Comparison of ENCODE assay signal across 16 cellular contexts in the genomic region with DNA sequence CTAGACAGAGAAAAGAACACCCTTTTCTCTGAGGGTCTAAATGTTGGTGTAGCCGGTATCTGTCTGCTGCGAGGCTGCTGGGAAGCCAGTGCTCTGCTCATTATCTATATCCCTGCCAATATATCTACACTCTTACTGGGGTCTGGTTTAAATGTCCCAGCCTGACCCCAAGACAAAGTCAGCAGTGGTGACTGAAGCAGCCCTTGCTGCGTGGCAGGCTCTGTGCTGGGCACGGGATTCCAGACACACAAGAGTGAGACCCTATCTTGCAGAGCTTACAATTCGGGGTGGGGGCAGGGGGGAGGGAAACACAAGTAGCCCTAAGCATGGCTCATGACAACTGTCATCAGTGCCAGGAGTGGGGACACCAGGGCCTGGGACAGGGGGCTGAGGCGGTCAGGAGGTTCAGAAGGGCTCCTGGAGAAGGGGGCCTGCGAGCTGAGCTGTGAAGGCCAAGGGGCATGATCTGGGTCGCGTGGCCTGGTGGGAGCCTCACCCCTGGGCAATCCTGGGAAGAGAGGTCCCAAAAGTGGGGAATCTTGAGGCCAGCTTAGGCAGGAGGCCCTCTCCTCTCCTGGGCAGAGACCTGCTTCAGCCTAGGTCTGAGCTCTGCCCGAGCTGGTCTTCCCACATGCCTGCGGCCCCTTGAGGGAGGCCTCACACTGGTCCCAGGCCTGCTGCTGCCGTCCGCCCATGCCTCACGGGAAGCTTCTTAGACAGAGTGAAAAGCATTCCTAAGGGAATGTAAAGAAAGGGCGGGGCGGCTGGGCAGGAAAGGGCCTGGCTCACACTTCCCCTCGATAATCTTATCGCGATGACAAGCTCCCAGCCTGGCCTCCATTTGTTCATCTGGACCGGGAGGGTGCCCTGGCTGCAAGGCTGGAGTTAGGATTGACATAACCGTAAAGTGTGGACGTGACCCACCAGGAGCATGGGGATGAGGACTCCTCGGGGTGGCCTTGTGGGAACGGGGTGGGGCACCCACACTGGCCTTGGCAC. TPM values are rescaled to one million over a fixed set of nuclear protein-coding genes. Genes with fewer than 3 reads are reported as not detected.
DNase-seq lines count a peak whose midpoint lies in the region; ATAC-seq, FAIRE-seq and TF ChIP-seq lines count a peak whose summit lies in the region.
"Had no signal": no experiment of that assay in that cellular context is flagged by ENCODE, and none has a peak within 500 bp of the region (broad histone marks: within the 10 kb centered on the region; RNA-seq: fewer than 3 reads in every experiment).

No MANE protein-coding gene starts in this region.

- peak overlapping the region; percentile 78 for H3K27ac Mint-ChIP-seq in astrocyte (ENCODE audit: unreplicated experiment)
- H3K27ac Mint-ChIP-seq: activated naive CD8-positive, alpha-beta T cell had no signal

- peaks cover 25% of the 10 kb centered on the region for H3K4me1 Mint-ChIP-seq in astrocyte (ENCODE audit: low read depth, unreplicated experiment)

- H3K27me3 ChIP-seq in HUES64 (ENCODE audit: insufficient read depth, low read length) (no peaks in the 10 kb centered on the region), astrocyte (ENCODE audit: insufficient read depth, low read length) (no peaks in the 10 kb centered on the region)
- H3K27me3 ChIP-seq: testis had no signal

- no peak for FAIRE-seq in astrocyte (lab: Jason Lieb, UNC)

- no peak overlapping the region for H3K4me3 ChIP-seq in HUES64 (ENCODE audit: low read length)
- no peak overlapping the region for H3K4me3 ChIP-seq in astrocyte (ENCODE audit: insufficient read depth, low read depth, low read length)
- H3K4me3 ChIP-seq: coronary artery, lung, testis had no signal

- 61% methylated on average over 24 of the region's 24 CpGs for WGBS in HUES64

- ATAC-seq in sciatic nerve: peak; percentile 12
- no peak for ATAC-seq in HG02642 (IDR thresholded peaks at IDR 0.05; ENCODE audit: poor library complexity, unreplicated experiment)
- no peak for ATAC-seq in GM19455 (IDR thresholded peaks at IDR 0.05; ENCODE audit: unreplicated experiment)

- peak overlapping the region; percentile 72 for H3K27ac ChIP-seq in HUES64 (ENCODE audit: low read depth, low read length)
- no peak overlapping the region for H3K27ac ChIP-seq in astrocyte (ENCODE audit: low read depth, low read length)
- H3K27ac ChIP-seq: coronary artery, testis had no signal

- no peak for TF ChIP-seq CTCF in astrocyte (IDR thresholded peaks at IDR 0.05; ENCODE audit: insufficient read depth, low read depth, low read length)

- no peaks in the 10 kb centered on the region for H4K20me1 ChIP-seq in astrocyte (ENCODE audit: insufficient read depth, low read length)

- intact Hi-C loops in sciatic nerve (cut with DNase I): no loop called here

- H3K36me3 ChIP-seq in HUES64 (ENCODE audit: insufficient read depth, low read length) (no peaks in the 10 kb centered on the region), astrocyte (ENCODE audit: insufficient read depth, low read length) (no peaks in the 10 kb centered on the region)

- no peaks in the 10 kb centered on the region for H3K79me2 ChIP-seq in astrocyte (ENCODE audit: insufficient read depth, low read length)

- H3K9me3 ChIP-seq in HUES64 (ENCODE audit: insufficient read depth, low read depth, low read length) (no peaks in the 10 kb centered on the region), astrocyte (ENCODE audit: insufficient read depth, low read depth, low read length) (no peaks in the 10 kb centered on the region)
- H3K9me3 ChIP-seq: testis had no signal

- H3K27me3 Mint-ChIP-seq in astrocyte (ENCODE audit: low read depth, unreplicated experiment): no peaks in the 10 kb centered on the region
- H3K27me3 Mint-ChIP-seq: activated naive CD8-positive, alpha-beta T cell had no signal

- H3K9me3 Mint-ChIP-seq in astrocyte (ENCODE audit: unreplicated experiment): no peaks in the 10 kb centered on the region
- H3K9me3 Mint-ChIP-seq: CD4-positive, alpha-beta memory T cell had no signal

- no peak overlapping the region for H3K4me3 Mint-ChIP-seq in astrocyte (ENCODE audit: unreplicated experiment)
- H3K4me3 Mint-ChIP-seq: activated naive CD8-positive, alpha-beta T cell; CD4-positive, alpha-beta memory T cell had no signal

- H2AFZ ChIP-seq in astrocyte (ENCODE audit: low read depth, low read length): peak overlapping the region; percentile 57

- H3K4me1 ChIP-seq in HUES64 (ENCODE audit: insufficient read depth, low read length) (peaks cover 14% of the 10 kb centered on the region), astrocyte (ENCODE audit: insufficient read depth, low read length) (peaks cover 18% of the 10 kb centered on the region)

- DNase-seq in astrocyte (ENCODE audit: low read depth) (no peak), iPS-NIHi7 (ENCODE audit: extremely low spot score) (peak; percentile 82), sciatic nerve (ENCODE audit: low spot score) (no peak), germinal center (ENCODE audit: low spot score) (no peak)
- no peak for DNase-seq in activated CD8-positive, alpha-beta memory T cell treated with anti-CD3 and anti-CD28 coated beads, Interleukin-2, amount 50 U/mL, for 48 hours
- DNase-seq: CD4-positive, alpha-beta memory T cell; MV-4-11; NCI-H446; RPMI8226; testis had no signal

- H3K9ac ChIP-seq in HUES64 (ENCODE audit: low read depth, low read length) (peak overlapping the region; percentile 53), astrocyte (ENCODE audit: low read length) (no peak overlapping the region)

- H3K36me3 Mint-ChIP-seq in astrocyte (ENCODE audit: low read depth, unreplicated experiment): peaks cover 1% of the 10 kb centered on the region
- H3K36me3 Mint-ChIP-seq: activated naive CD8-positive, alpha-beta T cell; CD4-positive, alpha-beta memory T cell had no signal

- H3K4me2 ChIP-seq in astrocyte (ENCODE audit: low read length): peak overlapping the region; percentile 4

RNA-seq across cellular contexts. Expression of a gene that starts 7.3 kb away (rescaled TPM):
- polyA plus RNA-seq in HUES64 (2013, experiment 1 of 2): 13.5 TPM
- 15.9 TPM for polyA plus RNA-seq in HUES64 (2013, experiment 2 of 2)
- total RNA-seq in astrocyte (31.0 and 31.7 TPM in 2 replicates), sciatic nerve (19.9 TPM)
